ENCODE assay signal across 1 cellular context in genomic region chr19:57499332-57499679, GRCh38.
TF ChIP-seq lines count a peak whose summit lies in the region.

No MANE protein-coding gene starts in this region.

TF ChIP-seq in HEK293, 187 proteins besides CTCF, POLR2A, EP300 and RAD21 (continued from another document):
- TF ChIP-seq ZBTB6 (tag by site-specific recombination; IDR thresholded peaks at IDR 0.05), result peak; percentile 100; the same call in 1 of the 2 replicates
- TF ChIP-seq ZNF785 (tag by site-specific recombination; IDR thresholded peaks at IDR 0.05), result 0 out of 2 replicates have a peak, but pooled peaks have one; percentile 48
